ENCODE assay signal across 17 cellular contexts in genomic region chr6:143607168-143607567, GRCh38.
"Had no signal": no experiment of that assay in that cellular context is flagged by ENCODE, and none has a peak within 500 bp of the region (broad histone marks: within the 10 kb centered on the region; RNA-seq: fewer than 3 reads in every experiment).

No MANE protein-coding gene starts in this region.

- H3K4me1 ChIP-seq: body of pancreas, gastrocnemius medialis, pancreas, psoas muscle had no signal

- H3K4me3 ChIP-seq: body of pancreas, cardiac muscle cell, esophagus muscularis mucosa, gastrocnemius medialis, pancreas, psoas muscle, right atrium auricular region, SJSA1, testis had no signal

- H3K27ac ChIP-seq: body of pancreas, cardiac muscle cell, esophagus muscularis mucosa, gastrocnemius medialis, pancreas, psoas muscle, right atrium auricular region, SJSA1, testis, WERI-Rb-1 had no signal

- DNase-seq: activated CD8-positive, alpha-beta memory T cell treated with anti-CD3 and anti-CD28 coated beads, Interleukin-2, amount 50 U/mL, for 48 hours; activated naive CD4-positive, alpha-beta T cell treated with anti-CD3 and anti-CD28 coated beads for 36 hours; activated T-cell treated with anti-CD3 and anti-CD28 coated beads, Interleukin-2, amount 50 U/mL, for 4 hours; body of pancreas; effector CD4-positive, alpha-beta T cell; gastrocnemius medialis; hypothalamus; nephron progenitor cell; pancreas; psoas muscle; stimulated activated CD4-positive, alpha-beta T cell treated with anti-CD3 and anti-CD28 coated beads, Interleukin-1b, Interleukin-23, amount 100 ng/mL, for 48 hours; testis; WERI-Rb-1 had no signal

- H3K27me3 ChIP-seq: body of pancreas, cardiac muscle cell, esophagus muscularis mucosa, gastrocnemius medialis, pancreas, right atrium auricular region, SJSA1, testis had no signal

- ATAC-seq: activated T-cell treated with anti-CD3 and anti-CD28 coated beads, Interleukin-2, amount 50 U/mL, for 4 hours; body of pancreas; gastrocnemius medialis had no signal

- H3K9me3 ChIP-seq: body of pancreas, esophagus muscularis mucosa, gastrocnemius medialis, pancreas, psoas muscle, right atrium auricular region, SJSA1, testis had no signal

- H3K36me3 ChIP-seq: cardiac muscle cell, esophagus muscularis mucosa, gastrocnemius medialis, pancreas, right atrium auricular region, SJSA1, WERI-Rb-1 had no signal
